8 cellular contexts compared by ENCODE assay signal in genomic region chr13:98976338-98976737, GRCh38. TPM values are rescaled to one million over a fixed set of nuclear protein-coding genes. Genes with fewer than 3 reads are reported as not detected.
DNase-seq lines count a peak whose midpoint lies in the region; ATAC-seq and TF ChIP-seq lines count a peak whose summit lies in the region.

No MANE protein-coding gene starts in this region.

- peaks cover 27 to 89% (median 70%) of the 10 kb centered on the region in 4 donors for H3K4me1 Mint-ChIP-seq in naive thymus-derived CD8-positive, alpha-beta T cell

- H3K27me3 Mint-ChIP-seq in naive thymus-derived CD8-positive, alpha-beta T cell, result no peaks in the 10 kb centered on the region

- intact Hi-C loops in posterior vena cava (cut with DNase I), result no loop called here

- no peaks in the 10 kb centered on the region for H3K9me3 Mint-ChIP-seq in naive thymus-derived CD8-positive, alpha-beta T cell

- TF ChIP-seq CTCF in AG04449 (IDR thresholded peaks at IDR 0.05; ENCODE audit: insufficient read depth, low read length, missing control alignments), result no peak

- H3K27ac Mint-ChIP-seq in naive thymus-derived CD8-positive, alpha-beta T cell, result peak overlapping the region in 8 of 10 donors; percentile 15 to 90 (median 78)

- H3K4me3 Mint-ChIP-seq in naive thymus-derived CD8-positive, alpha-beta T cell, result peak overlapping the region in 6 of 10 donors; percentile 1 to 73 (median 38)

- ATAC-seq in naive thymus-derived CD8-positive, alpha-beta T cell, result no peak
- ATAC-seq in HG03039 (IDR thresholded peaks at IDR 0.05; ENCODE audit: unreplicated experiment), result no peak

- DNase-seq in AG04449 (ENCODE audit: low read depth, low spot score), result peak; percentile 40
- peak; percentile 38 for DNase-seq in KBM-7
- DNase-seq in dermis blood vessel endothelial cell, result peak; percentile 32
- no peak for DNase-seq in naive thymus-derived CD8-positive, alpha-beta T cell
- DNase-seq in posterior vena cava (ENCODE audit: low spot score), result no peak
- DNase-seq in stimulated activated CD4-positive, alpha-beta T cell treated with anti-CD3 and anti-CD28 coated beads, Interleukin-1b, Interleukin-23, amount 100 ng/mL, for 48 hours, result no peak
- DNase-seq in DMS153 (lab: John Stamatoyannopoulos, UW), result no peak

- H3K36me3 Mint-ChIP-seq in naive thymus-derived CD8-positive, alpha-beta T cell, result peaks cover 0 to 4% (median 2%) of the 10 kb centered on the region in 3 donors

- POLR2A ChIA-PET in AG04449 (lab: Yijun Ruan, JAX), result no interaction called here
- POLR2A ChIA-PET in naive thymus-derived CD8-positive, alpha-beta T cell (lab: Charles Lee), result interaction anchor here (0.7 to 1.9 kb wide), 3 partner anchors 13 to 73 kb away, joined by 3 to 7 read pairs (median 6); no protein-coding TSS in a partner anchor

- CTCF ChIA-PET in AG04449 (lab: Yijun Ruan, JAX), result no interaction called here

- H3K4me3 ChIP-seq in AG04449 (ENCODE audit: low read depth, low read length), result no peak overlapping the region

- in situ Hi-C loops in KBM-7 (cut with MboI; ENCODE audit: low pct_unique_long_range_greater_than_20kb, low sequenced_read_pairs), result no loop called here

RNA-seq across cellular contexts. Expression of gene DOCK9, which starts 1.5 kb away (rescaled TPM):
- total RNA-seq in dermis blood vessel endothelial cell (556 and 666 TPM in 2 replicates), posterior vena cava (10 to 100 TPM; 85.3 to 91.7 TPM)
- 100 to 1,000 TPM; 201 to 211 TPM for total RNA-seq in naive thymus-derived CD8-positive, alpha-beta T cell
- 10 to 100 TPM in 2 of 3 donors, 1 to 10 TPM in 1; 6.6 to 36.8 (median 21.0) TPM for polyA plus RNA-seq in naive thymus-derived CD8-positive, alpha-beta T cell

Comparison
In these comparisons a context has a peak if more than half of its experiments do, and no peak if none do; other contexts are left out.
1. DNase-seq: peak in AG04449 (single experiment), KBM-7 (single experiment) and dermis blood vessel endothelial cell (single experiment); none in naive thymus-derived CD8-positive, alpha-beta T cell (0 of 10), posterior vena cava (single experiment), stimulated activated CD4-positive, alpha-beta T cell treated with anti-CD3 and anti-CD28 coated beads, Interleukin-1b, Interleukin-23, amount 100 ng/mL, for 48 hours (single experiment) and DMS153 (single experiment).